ENCODE assay signal across 8 cellular contexts in the genomic region with DNA sequence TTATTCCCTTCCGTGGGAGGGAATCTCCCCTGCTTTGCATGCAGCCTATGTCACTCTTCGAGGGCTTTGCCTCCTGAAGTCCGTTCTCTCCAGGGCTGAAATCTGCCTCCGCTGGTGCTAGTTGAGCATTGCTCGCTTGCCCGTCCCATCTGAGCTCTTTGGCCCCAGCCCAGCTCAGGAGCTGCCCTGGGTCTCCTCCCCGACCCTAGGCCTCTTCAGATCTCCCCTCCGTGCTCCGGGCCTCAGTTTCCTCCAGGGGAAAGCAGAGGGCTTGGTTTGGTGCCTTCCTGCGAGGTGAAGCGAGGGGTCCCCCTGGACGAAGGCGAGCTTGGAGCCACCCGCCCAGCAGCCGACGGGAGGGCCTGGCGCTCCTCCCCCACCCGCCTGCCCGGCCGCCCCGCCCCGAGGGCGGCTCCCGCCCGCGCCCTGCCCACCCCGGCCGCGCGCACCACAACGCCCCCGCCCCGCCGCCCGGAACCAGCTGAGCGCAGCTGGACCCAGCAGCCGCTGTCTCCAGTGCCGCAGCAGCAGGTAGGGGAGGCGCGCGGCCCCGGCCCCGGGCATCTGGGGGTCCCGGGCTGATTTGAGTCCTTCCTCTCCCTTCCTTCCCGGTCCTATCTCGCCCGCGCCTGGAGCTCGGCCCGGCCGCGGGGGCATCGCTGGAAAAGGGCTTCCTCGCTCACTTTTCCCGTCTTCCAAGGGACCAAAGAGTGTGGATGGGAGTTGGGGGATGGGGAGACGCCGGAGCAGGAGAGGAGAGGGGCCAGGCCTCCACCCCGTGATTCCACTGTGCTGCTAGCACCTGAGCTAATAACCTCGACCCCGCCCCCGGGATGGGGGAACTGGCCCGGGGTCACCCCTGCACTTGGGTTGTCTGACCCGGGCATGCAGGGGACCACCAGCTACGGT. TPM values are rescaled to one million over a fixed set of nuclear protein-coding genes. Genes with fewer than 3 reads are reported as not detected.
DNase-seq lines count a peak whose midpoint lies in the region; ATAC-seq and TF ChIP-seq lines count a peak whose summit lies in the region.

Gene GSN (plus strand): TSS at position 474 of the 909 bp plus-strand sequence. CDS start 33,810 bp downstream, outside the sequence.

- TF ChIP-seq CTCF in epithelial cell of proximal tubule (conservative IDR thresholded peaks at IDR 0.05; ENCODE audit: low read depth, low read length), result peak; percentile 7
- no peak for TF ChIP-seq CTCF in mucosa of descending colon (IDR thresholded peaks at IDR 0.05)

- H3K4me1 ChIP-seq in mucosa of descending colon (ENCODE audit: low read depth), result peaks cover 38% of the 10 kb centered on the region

- no peaks in the 10 kb centered on the region for H3K36me3 ChIP-seq in mucosa of descending colon (ENCODE audit: low read depth)

- peak; percentile 87 for ATAC-seq in HG03045 (IDR thresholded peaks at IDR 0.05; ENCODE audit: unreplicated experiment)
- peak; percentile 91 for ATAC-seq in mucosa of descending colon

- DNase-seq in NCI-H82 (lab: John Stamatoyannopoulos, UW) (peak; percentile 65), NCI-H82 treated with DMSO at 0.1 percent for 48 hours (lab: John Stamatoyannopoulos, UW; ENCODE audit: unreplicated experiment) (no peak), NCI-H774 (lab: John Stamatoyannopoulos, UW) (peak; percentile 66), epithelial cell of proximal tubule (ENCODE audit: low read depth) (no peak), mucosa of descending colon (peak; percentile 87 to 93 (median 90))
- DNase-seq in activated T-cell treated with anti-CD3 and anti-CD28 coated beads, Interleukin-2, amount 50 U/mL, for 1 hour, result peak; percentile 57
- peak; percentile 22 for DNase-seq in stimulated activated CD8-positive, alpha-beta memory T cell treated with anti-CD3 and anti-CD28 coated beads, Interleukin-7, amount 100 ng/mL, for 24 hours (ENCODE audit: low read depth)

- H3K4me3 ChIP-seq in epithelial cell of proximal tubule (ENCODE audit: low read depth, low read length), result peak within 1 kb of the TSS; percentile 80
- H3K4me3 ChIP-seq in mucosa of descending colon, result peak within 1 kb of the TSS; percentile 50

- no peaks in the 10 kb centered on the region for H3K9me3 ChIP-seq in mucosa of descending colon

- intact Hi-C loops in mucosa of descending colon (cut with DNase I, micrococcal nuclease), result loop anchor here in 1 of 2 donors (10.0 kb wide), 1 partner anchor 57 kb away; no protein-coding TSS in a partner anchor

RNA-seq across cellular contexts. Expression of gene GSN, which starts in this region (rescaled TPM):
- total RNA-seq in epithelial cell of proximal tubule (130 and 174 TPM in 2 replicates), mucosa of descending colon (100 to 1,000 TPM; 443 to 952 (median 937) TPM)

Comparison
In these comparisons a context has a peak if more than half of its experiments do, and no peak if none do; other contexts are left out.
1. DNase-seq: peak in NCI-H82 (single experiment), NCI-H774 (single experiment), activated T-cell treated with anti-CD3 and anti-CD28 coated beads, Interleukin-2, amount 50 U/mL, for 1 hour (single experiment), mucosa of descending colon (3 of 3) and stimulated activated CD8-positive, alpha-beta memory T cell treated with anti-CD3 and anti-CD28 coated beads, Interleukin-7, amount 100 ng/mL, for 24 hours (single experiment); none in NCI-H82 treated with DMSO at 0.1 percent for 48 hours (single experiment) and epithelial cell of proximal tubule (single experiment).